8 cellular contexts compared by ENCODE assay signal in the genomic region with DNA sequence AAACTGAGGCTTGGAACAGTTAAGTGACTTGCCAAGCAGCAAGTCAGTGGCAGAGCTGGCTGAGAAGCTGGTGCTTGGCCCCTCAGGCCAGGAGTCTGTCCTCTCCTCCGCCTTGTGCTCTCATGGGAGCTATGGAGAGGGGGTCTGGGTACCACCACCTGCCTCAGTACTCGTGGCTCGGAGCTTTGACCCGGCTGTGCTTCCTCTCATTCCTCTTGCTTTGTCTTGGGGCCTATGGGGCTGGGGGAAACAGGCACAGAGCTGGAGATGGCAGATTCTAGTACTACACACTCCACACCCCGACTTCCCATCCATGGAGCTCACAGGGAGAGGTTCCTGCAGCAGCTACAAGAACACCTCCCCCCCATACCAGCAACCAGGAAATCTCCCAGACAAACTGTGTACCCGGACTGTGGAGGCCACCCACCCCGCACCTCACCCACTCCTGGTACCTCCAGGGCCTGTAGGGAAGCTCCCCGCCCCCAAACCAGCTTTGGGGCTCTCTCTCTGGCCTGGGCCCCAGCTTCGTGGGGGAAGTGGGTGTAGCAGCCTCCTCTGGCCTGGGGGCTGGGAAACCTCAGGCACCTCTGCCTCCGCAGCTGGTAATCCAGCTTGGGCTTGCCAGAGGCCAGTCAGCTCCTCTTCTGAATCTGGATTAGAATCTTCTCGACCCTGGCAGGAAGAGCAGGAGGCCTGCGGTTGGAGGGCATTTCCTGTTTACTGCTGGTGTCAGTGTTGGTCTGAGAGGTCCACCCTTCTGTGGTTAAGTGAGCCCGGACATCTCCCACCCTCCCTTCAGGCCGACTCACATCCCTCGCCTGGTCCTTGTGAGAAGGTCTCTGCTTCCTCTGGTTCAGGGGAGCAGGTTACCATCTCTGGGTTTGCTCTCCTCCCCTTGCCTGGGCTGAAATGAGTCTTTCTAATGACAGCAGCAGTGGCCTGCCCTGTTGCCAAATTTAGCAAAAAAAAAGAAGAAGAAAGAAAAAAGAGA. TPM values are rescaled to one million over a fixed set of nuclear protein-coding genes. Genes with fewer than 3 reads are reported as not detected.
DNase-seq lines count a peak whose midpoint lies in the region; ATAC-seq and TF ChIP-seq lines count a peak whose summit lies in the region.

No MANE protein-coding gene starts in this region.

- no peak overlapping the region for H3K4me3 ChIP-seq in mucosa of descending colon

- no peaks in the 10 kb centered on the region for H3K9me3 Mint-ChIP-seq in activated T-cell treated with anti-CD3 and anti-CD28 coated beads, Interleukin-2, amount 50 U/mL, for 4 hours
- H3K9me3 Mint-ChIP-seq in dendritic cell treated with granulocyte-macrophage colony-stimulating factor and Interleukin-4, amounts not matched to agents 40 ng/mL and 50 ng/mL, for 4 days, result no peaks in the 10 kb centered on the region

- no peak for DNase-seq in activated T-cell treated with anti-CD3 and anti-CD28 coated beads, Interleukin-2, amount 50 U/mL, for 4 hours
- DNase-seq in activated T-cell treated with anti-CD3 and anti-CD28 coated beads, Interleukin-2, amount 50 U/mL, for 1 hour, result no peak
- DNase-seq in OCI-M2 (lab: John Stamatoyannopoulos, UW; ENCODE audit: unreplicated experiment) (peak; percentile 89), mucosa of descending colon (peak; percentile 56 to 74 (median 63)), cerebellar cortex (ENCODE audit: low spot score) (no peak), NCI-H774 (lab: John Stamatoyannopoulos, UW) (no peak)

- H3K36me3 Mint-ChIP-seq in activated T-cell treated with anti-CD3 and anti-CD28 coated beads, Interleukin-2, amount 50 U/mL, for 4 hours (ENCODE audit: insufficient read depth), result no peaks in the 10 kb centered on the region
- H3K36me3 Mint-ChIP-seq in dendritic cell treated with granulocyte-macrophage colony-stimulating factor and Interleukin-4, amounts not matched to agents 40 ng/mL and 50 ng/mL, for 4 days (ENCODE audit: low read depth), result no peaks in the 10 kb centered on the region

- peak overlapping the region; percentile 16 for H3K4me3 Mint-ChIP-seq in activated T-cell treated with anti-CD3 and anti-CD28 coated beads, Interleukin-2, amount 50 U/mL, for 4 hours
- H3K4me3 Mint-ChIP-seq in dendritic cell treated with granulocyte-macrophage colony-stimulating factor and Interleukin-4, amounts not matched to agents 40 ng/mL and 50 ng/mL, for 4 days, result peak overlapping the region; percentile 77

- peak; percentile 30 to 42 for ATAC-seq in activated T-cell treated with anti-CD3 and anti-CD28 coated beads, Interleukin-2, amount 50 U/mL, for 4 hours
- ATAC-seq in HG02884 (IDR thresholded peaks at IDR 0.05; ENCODE audit: unreplicated experiment) (peak; percentile 41), mucosa of descending colon (peak; percentile 58)

- TF ChIP-seq CTCF in mucosa of descending colon (IDR thresholded peaks at IDR 0.05), result no peak

- H3K36me3 ChIP-seq in mucosa of descending colon (ENCODE audit: low read depth), result no peaks in the 10 kb centered on the region

- peaks cover 21% of the 10 kb centered on the region for H3K4me1 Mint-ChIP-seq in activated T-cell treated with anti-CD3 and anti-CD28 coated beads, Interleukin-2, amount 50 U/mL, for 4 hours (ENCODE audit: low read depth)
- H3K4me1 Mint-ChIP-seq in dendritic cell treated with granulocyte-macrophage colony-stimulating factor and Interleukin-4, amounts not matched to agents 40 ng/mL and 50 ng/mL, for 4 days (ENCODE audit: low read depth), result peaks cover 88% of the 10 kb centered on the region

- peak overlapping the region; percentile 99 for H3K27ac Mint-ChIP-seq in dendritic cell treated with granulocyte-macrophage colony-stimulating factor and Interleukin-4, amounts not matched to agents 40 ng/mL and 50 ng/mL, for 4 days

- peaks cover 5% of the 10 kb centered on the region for H3K4me1 ChIP-seq in mucosa of descending colon (ENCODE audit: low read depth)

- no peaks in the 10 kb centered on the region for H3K27me3 Mint-ChIP-seq in activated T-cell treated with anti-CD3 and anti-CD28 coated beads, Interleukin-2, amount 50 U/mL, for 4 hours (ENCODE audit: low read depth)
- no peaks in the 10 kb centered on the region for H3K27me3 Mint-ChIP-seq in dendritic cell treated with granulocyte-macrophage colony-stimulating factor and Interleukin-4, amounts not matched to agents 40 ng/mL and 50 ng/mL, for 4 days

- no peaks in the 10 kb centered on the region for H3K9me3 ChIP-seq in mucosa of descending colon

- intact Hi-C loops in dendritic cell treated with granulocyte-macrophage colony-stimulating factor and Interleukin-4, amounts not matched to agents 40 ng/mL and 50 ng/mL, for 4 days (cut with micrococcal nuclease), result loop anchor here (2.0 kb wide), 2 partner anchors 14 to 22 kb away; partner anchors contain the start of gene RHOB
- intact Hi-C loops in mucosa of descending colon (cut with DNase I, micrococcal nuclease), result no loop called here

RNA-seq across cellular contexts. Expression of gene RHOB, which starts 22.3 kb away (rescaled TPM):
- 10 to 100 TPM; 14.2 to 14.6 (median 14.2) TPM for total RNA-seq in activated T-cell treated with anti-CD3 and anti-CD28 coated beads, Interleukin-2, amount 50 U/mL, for 4 hours
- 100 to 1,000 TPM in 2 of 3 donors, 10 to 100 TPM in 1; 75.5 to 616 (median 104) TPM for total RNA-seq in mucosa of descending colon

Comparison
In these comparisons a context has a peak if more than half of its experiments do, and no peak if none do; other contexts are left out.
1. DNase-seq: peak in OCI-M2 (single experiment) and mucosa of descending colon (3 of 3); none in activated T-cell treated with anti-CD3 and anti-CD28 coated beads, Interleukin-2, amount 50 U/mL, for 4 hours (single experiment), activated T-cell treated with anti-CD3 and anti-CD28 coated beads, Interleukin-2, amount 50 U/mL, for 1 hour (single experiment), cerebellar cortex (single experiment) and NCI-H774 (single experiment).
2. RNA of gene RHOB, which starts 22.3 kb away (total RNA-seq): 75.5 to 616 TPM in mucosa of descending colon; 14.2 to 14.6 TPM in activated T-cell treated with anti-CD3 and anti-CD28 coated beads, Interleukin-2, amount 50 U/mL, for 4 hours; every median in the first group is over 4 times any median in the second.
3. Peak in every context shown above with its lines, with median percentiles within 50 percentile points of each other: ATAC-seq.